ENCODE assay signal across 24 cellular contexts in genomic region chr6:167493310-167493709, GRCh38.
"Had no signal": no experiment of that assay in that cellular context is flagged by ENCODE, and none has a peak within 500 bp of the region (broad histone marks: within the 10 kb centered on the region; RNA-seq: fewer than 3 reads in every experiment).

No MANE protein-coding gene starts in this region.

- DNase-seq: activated CD4-positive, alpha-beta memory T cell treated with anti-CD3 and anti-CD28 coated beads, Interleukin-2, amount 10 ng/mL, durations not matched to agents 7 days and 5 days; activated CD4-positive, alpha-beta T cell treated with anti-CD3 and anti-CD28 coated beads for 36 hours; activated CD4-positive, alpha-beta T cell treated with anti-CD3 and anti-CD28 coated beads, Interleukin-2, amount 50 U/mL, for 1 hour; activated gamma-delta T cell; activated naive CD4-positive, alpha-beta T cell treated with anti-CD3 and anti-CD28 coated beads for 36 hours; activated T-cell treated with anti-CD3 and anti-CD28 coated beads for 4 hours; activated T-cell treated with anti-CD3 and anti-CD28 coated beads, Interleukin-2, amount 50 U/mL, for 48 hours; MG63; NCI-H1105; NCI-H1436; NCI-H1694 treated with DMSO at 0.1 percent for 48 hours; NCI-H2029 treated with DMSO at 0.1 percent for 48 hours; NCI-H345; NCI-H510A; NCI-H526 treated with DMSO at 0.1 percent for 48 hours; NCI-H82; RPMI8226; T-cell; T-helper 2 cell had no signal

- H3K36me3 Mint-ChIP-seq: activated naive CD8-positive, alpha-beta T cell; T-cell had no signal

- H3K4me1 Mint-ChIP-seq: activated CD4-positive, alpha-beta memory T cell treated with anti-CD3 and anti-CD28 coated beads, Interleukin-2, amount 10 ng/mL, durations not matched to agents 7 days and 5 days; activated CD4-positive, alpha-beta T cell treated with anti-CD3 and anti-CD28 coated beads for 36 hours; T-cell had no signal

- H3K36me3 ChIP-seq: cardiac muscle cell, MG63, WERI-Rb-1 had no signal

- H3K27me3 ChIP-seq: cardiac muscle cell, MG63 had no signal

- H3K27ac ChIP-seq: cardiac muscle cell, SK-N-MC had no signal

- H3K4me3 ChIP-seq: cardiac muscle cell, MG63, SK-N-MC had no signal

- H3K9me3 ChIP-seq: MG63 had no signal

- H3K4me3 Mint-ChIP-seq: activated CD4-positive, alpha-beta memory T cell treated with anti-CD3 and anti-CD28 coated beads, Interleukin-2, amount 10 ng/mL, durations not matched to agents 7 days and 5 days; activated CD4-positive, alpha-beta T cell treated with anti-CD3 and anti-CD28 coated beads for 36 hours; activated naive CD4-positive, alpha-beta T cell treated with anti-CD3 and anti-CD28 coated beads for 36 hours; activated naive CD8-positive, alpha-beta T cell; activated T-helper 17 cell treated with anti-CD3 and anti-CD28 coated beads, Interleukin-2, amount 50 U/mL, for 72 hours; T-cell had no signal

- H3K9me3 Mint-ChIP-seq: activated naive CD4-positive, alpha-beta T cell treated with anti-CD3 and anti-CD28 coated beads for 36 hours; activated T-helper 17 cell treated with anti-CD3 and anti-CD28 coated beads, Interleukin-2, amount 50 U/mL, for 72 hours had no signal

- H3K27ac Mint-ChIP-seq: activated CD4-positive, alpha-beta memory T cell treated with anti-CD3 and anti-CD28 coated beads, Interleukin-2, amount 10 ng/mL, durations not matched to agents 7 days and 5 days; activated CD4-positive, alpha-beta T cell treated with anti-CD3 and anti-CD28 coated beads for 36 hours; activated naive CD4-positive, alpha-beta T cell treated with anti-CD3 and anti-CD28 coated beads for 36 hours; activated naive CD8-positive, alpha-beta T cell; activated T-helper 17 cell treated with anti-CD3 and anti-CD28 coated beads, Interleukin-2, amount 50 U/mL, for 72 hours; T-cell had no signal

- ATAC-seq: activated CD4-positive, alpha-beta T cell treated with anti-CD3 and anti-CD28 coated beads for 36 hours; activated T-helper 17 cell treated with anti-CD3 and anti-CD28 coated beads, Interleukin-2, amount 50 U/mL, for 72 hours; T-cell had no signal
